8 cellular contexts compared by ENCODE assay signal in the genomic region with DNA sequence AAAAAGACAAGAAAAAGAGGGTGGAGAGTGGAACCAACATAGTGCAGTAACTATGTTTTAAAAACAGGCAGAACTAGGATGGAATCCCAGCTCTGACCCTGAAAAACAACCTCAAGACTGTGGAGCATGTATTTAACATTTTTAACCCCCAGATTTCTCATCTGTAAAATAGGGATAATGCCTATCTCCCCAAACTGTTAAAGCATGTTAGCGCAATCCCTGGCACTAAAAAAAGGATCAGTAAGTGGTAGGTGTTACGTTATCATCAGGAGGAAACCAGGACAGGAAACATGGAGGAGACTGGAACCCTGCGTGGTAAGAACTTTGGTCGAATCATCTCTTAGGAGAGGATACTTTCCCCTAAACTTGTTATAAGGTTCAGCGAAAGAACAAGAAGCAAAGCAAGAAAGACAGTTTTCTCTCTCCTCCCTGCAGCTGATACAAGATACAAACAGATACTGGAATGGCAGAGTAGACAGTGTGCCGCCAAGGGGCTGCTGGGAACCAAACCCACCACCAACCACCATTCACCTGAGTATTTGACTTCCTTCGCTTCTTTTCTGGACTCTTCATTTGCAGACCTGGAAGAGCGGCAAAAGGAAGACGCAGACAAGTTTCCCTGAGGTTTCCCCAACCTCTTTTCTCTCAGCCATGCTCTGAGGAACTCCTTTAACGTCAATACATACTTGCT. TPM values are rescaled to one million over a fixed set of nuclear protein-coding genes. Genes with fewer than 3 reads are reported as not detected.
DNase-seq lines count a peak whose midpoint lies in the region; ATAC-seq and TF ChIP-seq lines count a peak whose summit lies in the region.

No MANE protein-coding gene starts in this region.

- intact Hi-C loops in IMR-90 (cut with micrococcal nuclease): loop anchor here (2.0 kb wide), 2 partner anchors 38 to 124 kb away; no protein-coding TSS in a partner anchor
- intact Hi-C loops in breast epithelium (cut with DNase I; ENCODE audit: low total_unique reads): loop anchor here (1.0 to 10.0 kb wide), 2 partner anchors 39 to 724 kb away; a partner anchor contains a TSS

- no peaks in the 10 kb centered on the region for H3K27me3 Mint-ChIP-seq in mesothelial cell of epicardium (ENCODE audit: low read depth)

- H3K4me1 ChIP-seq in IMR-90 (ENCODE audit: control insufficient read depth, insufficient read depth, low read length): peaks cover 13% of the 10 kb centered on the region
- H3K4me1 ChIP-seq in breast epithelium: peaks cover 0 to 18% of the 10 kb centered on the region in 2 donors

- H3K9me3 Mint-ChIP-seq in mesothelial cell of epicardium: no peaks in the 10 kb centered on the region

- H4K91ac ChIP-seq in IMR-90 (ENCODE audit: insufficient read depth, low read depth, low read length): no peak overlapping the region

- no peak overlapping the region; the same call in 1 of the 2 replicates for H2BK120ac ChIP-seq in IMR-90 (ENCODE audit: low read depth, low read length)

- TF ChIP-seq CTCF in 22Rv1 (IDR thresholded peaks at IDR 0.05) (no peak), IMR-90 (conservative IDR thresholded peaks at IDR 0.05; ENCODE audit: low read depth, low read length) (no peak), breast epithelium (IDR thresholded peaks at IDR 0.05) (no peak), mesothelial cell of epicardium (IDR thresholded peaks at IDR 0.05; ENCODE audit: unreplicated experiment) (no peak)

- POLR2A ChIA-PET in IMR-90 (lab: Charles Lee; ENCODE audit: unreplicated experiment): interaction anchor here (1.2 to 2.5 kb wide), 2 partner anchors 10 to 12 kb away, joined by 10 to 17 read pairs; a partner anchor contains a TSS

- H3K4me3 ChIP-seq in IMR-90 (ENCODE audit: insufficient read depth, low read depth, low read length) (peak overlapping the region; percentile 86), breast epithelium (peak overlapping the region; percentile 87 to 91 (median 90))

- TF ChIP-seq RAD21 in IMR-90 (IDR thresholded peaks at IDR 0.05; ENCODE audit: low read length): no peak

- H2AK9ac ChIP-seq in IMR-90 (replicated peaks; ENCODE audit: low read depth, low read length, poor library complexity): peak overlapping the region; percentile 59

- H3K4me1 Mint-ChIP-seq in mesothelial cell of epicardium: peaks cover 50% of the 10 kb centered on the region

- DNase-seq in IMR-90 (no peak), breast epithelium (ENCODE audit: low spot score in 2 of 2) (no peak), mesothelial cell of epicardium (ENCODE audit: low spot score in 2 of 2, unreplicated experiment in 2 of 2) (no peak), NCI-H345 (lab: John Stamatoyannopoulos, UW) (no peak), DMS 273 (lab: John Stamatoyannopoulos, UW; ENCODE audit: unreplicated experiment) (no peak)

- TF ChIP-seq POLR2A in IMR-90 (IDR thresholded peaks at IDR 0.05; ENCODE audit: low read depth, low read length) (no peak), breast epithelium (IDR thresholded peaks at IDR 0.05) (no peak)

- peak overlapping the region; percentile 47 for H2BK5ac ChIP-seq in IMR-90 (ENCODE audit: low read depth, low read length, poor library complexity, severe bottlenecking)

- dilution Hi-C loops in IMR-90 (cut with HindIII; ENCODE audit: low sequenced_read_pairs, unreplicated experiment): no loop called here

- peak overlapping the region; percentile 97 for H3K27ac ChIP-seq in 22Rv1
- peak overlapping the region; percentile 43; the same call in 1 of the 2 replicates for H3K27ac ChIP-seq in IMR-90 (ENCODE audit: insufficient read depth, low read length)
- H3K27ac ChIP-seq in breast epithelium: peak overlapping the region; percentile 97 to 100

- H2AK5ac ChIP-seq in IMR-90 (ENCODE audit: low read depth, low read length): peak overlapping the region; percentile 95; the same call in 1 of the 2 replicates

- peak overlapping the region; percentile 49; the same call in 1 of the 2 replicates for H3K23ac ChIP-seq in IMR-90 (ENCODE audit: low read depth, low read length)

- ATAC-seq in IMR-90 (ENCODE audit: low read depth) (no peak), HG03280 (IDR thresholded peaks at IDR 0.05; ENCODE audit: unreplicated experiment) (no peak), HG03175 (IDR thresholded peaks at IDR 0.05; ENCODE audit: unreplicated experiment) (no peak)

- H3K4me3 Mint-ChIP-seq in mesothelial cell of epicardium: peak overlapping the region; percentile 81

- no peak overlapping the region; the same call in 2 of the 3 replicates for H2BK15ac ChIP-seq in IMR-90 (ENCODE audit: low read depth, low read length)

- H3K36me3 Mint-ChIP-seq in mesothelial cell of epicardium: peaks cover 6% of the 10 kb centered on the region

- H2BK20ac ChIP-seq in IMR-90 (ENCODE audit: low read depth, low read length): no peak overlapping the region

- H3K9me3 ChIP-seq in IMR-90 (ENCODE audit: control insufficient read depth, insufficient read depth, low read length): no peaks in the 10 kb centered on the region
- H3K9me3 ChIP-seq in breast epithelium: no peaks in the 10 kb centered on the region

- H3K4ac ChIP-seq in IMR-90 (ENCODE audit: low read depth, low read length): peak overlapping the region; percentile 99

- peak overlapping the region; percentile 38 for H2AFZ ChIP-seq in IMR-90 (replicated peaks; ENCODE audit: low read length, poor library complexity)

- no peaks in the 10 kb centered on the region for H3K9me1 ChIP-seq in IMR-90 (ENCODE audit: insufficient read depth, low read length)

- peak overlapping the region; percentile 90 for H3K4me2 ChIP-seq in IMR-90 (ENCODE audit: low read depth, low read length)

- H3K27me3 ChIP-seq in IMR-90 (ENCODE audit: control insufficient read depth, insufficient read depth, low read length): no peaks in the 10 kb centered on the region
- H3K27me3 ChIP-seq in breast epithelium: no peaks in the 10 kb centered on the region

- H4K20me1 ChIP-seq in IMR-90 (ENCODE audit: insufficient read depth, low read length): peaks cover 13% of the 10 kb centered on the region

- in situ Hi-C loops in IMR-90 (cut with MboI; ENCODE audit: low sequenced_read_pairs): no loop called here

- H3K27ac Mint-ChIP-seq in mesothelial cell of epicardium: peak overlapping the region; percentile 96

- H3K9ac ChIP-seq in IMR-90 (ENCODE audit: low read depth, low read length): peak overlapping the region; percentile 94

- H3K56ac ChIP-seq in IMR-90 (ENCODE audit: extremely low read depth, insufficient read depth, low read length): peak overlapping the region; percentile 22; the same call in 1 of the 2 replicates

- no TSS peak for BruUV-seq in IMR-90 (replicated peaks; lab: Mats Ljungman, UMichigan)

- H4K5ac ChIP-seq in IMR-90 (ENCODE audit: low read depth, low read length): no peak overlapping the region

- CTCF ChIA-PET in IMR-90 (lab: Yijun Ruan, JAX): interaction anchor here (0.6 to 1.6 kb wide), 7 partner anchors 10 to 124 kb away, joined by 3 to 11 read pairs (median 3); a partner anchor contains a TSS

- WGBS in IMR-90 (ENCODE audit: extremely low coverage in 2 of 2, insufficient read length in 1 of 2), 2 experiments: 20% methylated on average over 1 of the region's 10 CpGs; no CpG with 5 or more reads in 1 of the 2 experiments

- peak overlapping the region; percentile 92 for H3K14ac ChIP-seq in IMR-90 (replicated peaks; ENCODE audit: low read depth, low read length)

- no peak overlapping the region for H3K18ac ChIP-seq in IMR-90 (ENCODE audit: low read depth, low read length)

- H3K79me1 ChIP-seq in IMR-90 (ENCODE audit: low read depth in 1 of 2, low read length in 2 of 2): peaks cover 25 to 61% of the 10 kb centered on the region in 2 experiments; a peak in 3 of 4 replicates

- H3K36me3 ChIP-seq in IMR-90 (ENCODE audit: control insufficient read depth, insufficient read depth, low read length) (peaks cover 40% of the 10 kb centered on the region), breast epithelium (no peaks in the 10 kb centered on the region)

- H4K8ac ChIP-seq in IMR-90 (ENCODE audit: low read depth in 2 of 2, low read length in 2 of 2): peak overlapping the region in 1 of 2 experiments; percentile 8; a peak in 1 of 4 replicates

TF ChIP-seq in IMR-90, 13 proteins besides CTCF, POLR2A, EP300 and RAD21:
- no peak for TF ChIP-seq RFX5 (IDR thresholded peaks at IDR 0.05; ENCODE audit: low read depth, low read length)

RNA-seq across cellular contexts. Expression of a gene that starts 1.0 kb away (rescaled TPM):
- total RNA-seq in IMR-90 (2012; rRNA removed) (5.3 and 5.4 TPM in 2 replicates), breast epithelium (10 to 100 TPM; 14.6 to 26.2 (median 20.3) TPM), mesothelial cell of epicardium (43.8 to 47.3 TPM (median 44.6 TPM) in 3 replicates)
- 12.3 and 14.8 TPM in 2 replicates for polyA plus RNA-seq in IMR-90 (2012; rRNA removed)
- 7.8 and 8.6 TPM in 2 replicates for polyA plus RNA-seq in IMR-90 (2012; cell fraction: cytosol; rRNA removed)
- polyA plus RNA-seq in IMR-90 (2012; cell fraction: nucleus; rRNA removed; ENCODE audit: low replicate concordance): 28.6 and 31.8 TPM in 2 replicates

RNA-seq across cellular contexts. Expression of a gene that starts 4.7 kb away (rescaled TPM):
- total RNA-seq in IMR-90 (2012; rRNA removed): 24.2 and 28.3 TPM in 2 replicates
- polyA plus RNA-seq in IMR-90 (2012; rRNA removed): 40.5 and 44.2 TPM in 2 replicates
- 36.1 and 53.6 TPM in 2 replicates for polyA plus RNA-seq in IMR-90 (2012; cell fraction: cytosol; rRNA removed)
- 41.6 and 43.1 TPM in 2 replicates for polyA plus RNA-seq in IMR-90 (2012; cell fraction: nucleus; rRNA removed; ENCODE audit: low replicate concordance)
- total RNA-seq in breast epithelium: 100 to 1,000 TPM in 2 of 3 donors, 10 to 100 TPM in 1; 79.3 to 156 (median 105) TPM
- 53.8 to 56.2 TPM (median 56.2 TPM) in 3 replicates for total RNA-seq in mesothelial cell of epicardium

RNA-seq across cellular contexts. Expression of a gene that starts 10.0 kb away (rescaled TPM):
- total RNA-seq in IMR-90 (2012; rRNA removed) (291 and 355 TPM in 2 replicates), breast epithelium (100 to 1,000 TPM in 2 of 3 donors, 10 to 100 TPM in 1; 94.4 to 177 (median 134) TPM), mesothelial cell of epicardium (115 to 132 TPM (median 117 TPM) in 3 replicates)
- polyA plus RNA-seq in IMR-90 (2012; rRNA removed): 337 and 352 TPM in 2 replicates
- 216 and 285 TPM in 2 replicates for polyA plus RNA-seq in IMR-90 (2012; cell fraction: cytosol; rRNA removed)
- polyA plus RNA-seq in IMR-90 (2012; cell fraction: nucleus; rRNA removed; ENCODE audit: low replicate concordance): 1,266 and 1,683 TPM in 2 replicates

RNA-seq across cellular contexts. Expression of a gene that starts 13.9 kb away (rescaled TPM):
- total RNA-seq in IMR-90 (2012; rRNA removed): 129 and 140 TPM in 2 replicates
- polyA plus RNA-seq in IMR-90 (2012; rRNA removed): 195 and 272 TPM in 2 replicates
- 48.5 and 174 TPM in 2 replicates for polyA plus RNA-seq in IMR-90 (2012; cell fraction: cytosol; rRNA removed)
- polyA plus RNA-seq in IMR-90 (2012; cell fraction: nucleus; rRNA removed; ENCODE audit: low replicate concordance): 12.1 and 45.9 TPM in 2 replicates
- total RNA-seq in breast epithelium: 100 to 1,000 TPM in 1 of 3 donors, 10 to 100 TPM in 2; 44.6 to 104 (median 47.3) TPM
- 64.0 to 70.9 TPM (median 68.2 TPM) in 3 replicates for total RNA-seq in mesothelial cell of epicardium

RNA-seq across cellular contexts. Expression of a gene that starts 22.6 kb away (rescaled TPM):
- total RNA-seq in IMR-90 (2012; rRNA removed) (19.7 and 26.3 TPM in 2 replicates), breast epithelium (10 to 100 TPM; 27.0 to 42.7 (median 39.3) TPM), mesothelial cell of epicardium (46.8 to 49.6 TPM (median 48.3 TPM) in 3 replicates)
- 37.3 and 39.9 TPM in 2 replicates for polyA plus RNA-seq in IMR-90 (2012; rRNA removed)
- polyA plus RNA-seq in IMR-90 (2012; cell fraction: cytosol; rRNA removed): 25.2 and 28.5 TPM in 2 replicates
- 46.1 and 80.6 TPM in 2 replicates for polyA plus RNA-seq in IMR-90 (2012; cell fraction: nucleus; rRNA removed; ENCODE audit: low replicate concordance)

Comparison
In these comparisons a context has a peak if more than half of its experiments do, and no peak if none do; other contexts are left out.
1. H3K27ac ChIP-seq: peak in every context shown above with its lines; median percentile 98 in breast epithelium; 97 in 22Rv1; 43 in IMR-90.